22 cellular contexts compared by ENCODE assay signal in the genomic region with DNA sequence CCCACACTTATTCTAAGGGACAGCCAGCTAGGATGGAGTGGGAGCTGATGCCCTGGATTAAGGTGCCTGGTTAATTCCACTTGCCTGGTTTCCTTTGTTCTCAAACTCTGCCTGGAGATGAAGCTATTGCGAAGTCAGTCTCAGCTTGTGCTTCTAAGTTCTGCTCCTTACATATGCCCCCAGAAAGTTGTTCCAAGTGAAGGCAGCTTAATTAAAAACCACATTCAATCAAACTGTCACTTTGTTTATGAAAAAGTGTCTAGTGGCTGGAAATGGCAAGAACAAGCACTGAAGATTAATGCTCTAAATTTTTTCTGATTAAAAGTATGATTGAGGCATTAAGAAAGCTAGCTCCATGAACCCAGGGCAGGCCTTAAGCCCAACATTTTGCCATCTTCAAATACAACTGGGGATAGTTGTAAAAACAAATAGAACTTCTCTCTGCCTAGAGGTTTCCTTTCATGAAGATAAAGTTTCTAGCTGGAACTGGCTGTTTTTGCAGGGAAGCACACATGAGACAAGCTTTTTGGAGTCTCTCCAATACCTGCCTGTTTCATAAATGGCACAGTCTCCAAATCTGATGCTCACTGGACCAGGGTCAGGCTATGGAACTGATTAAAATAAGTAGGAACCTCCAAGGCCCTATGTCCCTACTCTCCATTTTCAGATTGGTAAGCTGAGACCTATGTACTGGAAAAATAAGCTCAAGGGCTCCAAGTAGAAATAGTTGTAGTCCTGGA.
DNase-seq lines count a peak whose midpoint lies in the region; TF ChIP-seq lines count a peak whose summit lies in the region.
"Had no signal": no experiment of that assay in that cellular context is flagged by ENCODE, and none has a peak within 500 bp of the region (broad histone marks: within the 10 kb centered on the region; RNA-seq: fewer than 3 reads in every experiment).

No MANE protein-coding gene starts in this region.

- no peaks in the 10 kb centered on the region for H3F3A ChIP-seq in neural progenitor cell (ENCODE audit: low read depth)

- no peak overlapping the region for H3K4me3 ChIP-seq in mammary epithelial cell (replicated peaks in 1 of 3; ENCODE audit: insufficient read depth in 1 of 3, low read depth in 2 of 3, low read length in 3 of 3)
- H3K4me3 ChIP-seq in neural progenitor cell: no peak overlapping the region
- H3K4me3 ChIP-seq in uterus: no peak overlapping the region
- H3K4me3 ChIP-seq: colonic mucosa, thyroid gland had no signal

- peaks cover 8% of the 10 kb centered on the region for H3K4me1 Mint-ChIP-seq in MCF 10A (ENCODE audit: insufficient read depth, unreplicated experiment)
- peaks cover 32% of the 10 kb centered on the region for H3K4me1 Mint-ChIP-seq in neural progenitor cell

- H3K27ac ChIP-seq in mammary epithelial cell (ENCODE audit: insufficient read depth, low read depth, low read length) (no peak overlapping the region), neural progenitor cell (no peak overlapping the region), uterus (peak overlapping the region; percentile 57 to 66)
- H3K27ac ChIP-seq: colonic mucosa, thyroid gland had no signal

- WGBS in mammary epithelial cell (ENCODE audit: low coverage, missing lambda C conversion rate): 67% methylated on average over 1 of the region's 1 CpG

- no peak overlapping the region for H3K9ac ChIP-seq in mammary epithelial cell (ENCODE audit: insufficient read depth, low read length)
- no peak overlapping the region for H3K9ac ChIP-seq in neural progenitor cell

- DNase-seq in MCF 10A (ENCODE audit: unreplicated experiment) (peak; percentile 11), mammary epithelial cell (no peak), cerebellum (ENCODE audit: low spot score) (peak; percentile 45), neural progenitor cell (ENCODE audit: low spot score) (peak; percentile 67), uterus (no peak), amniotic stem cell (lab: John Stamatoyannopoulos, UW) (no peak), NCI-H2107 (lab: John Stamatoyannopoulos, UW) (no peak)
- DNase-seq in activated CD4-positive, alpha-beta T cell treated with anti-CD3 and anti-CD28 coated beads for 4 hours: no peak
- DNase-seq: activated CD4-positive, alpha-beta T cell treated with anti-CD3 and anti-CD28 coated beads, Interleukin-2, amount 50 U/mL, for 1 hour; activated CD8-positive, alpha-beta memory T cell treated with anti-CD3 and anti-CD28 coated beads, Interleukin-2, amount 50 U/mL, for 48 hours; activated effector memory CD4-positive, alpha-beta T cell treated with anti-CD3 and anti-CD28 coated beads, Interleukin-2, amount 50 U/mL, for 16 hours; colonic mucosa; foreskin fibroblast; NCI-H1092; NCI-H2081 treated with DMSO at 0.1 percent for 48 hours; NCI-H524 treated with DMSO at 0.1 percent for 48 hours; SHP77 treated with DMSO at 0.1 percent for 48 hours; stimulated activated CD4-positive, alpha-beta T cell treated with anti-CD3 and anti-CD28 coated beads, Interleukin-15, amount 100 ng/mL, for 24 hours; T-helper 1 cell; thyroid gland had no signal

- H2AFZ ChIP-seq in mammary epithelial cell (ENCODE audit: low read depth, low read length): no peak overlapping the region
- no peak overlapping the region for H2AFZ ChIP-seq in neural progenitor cell (replicated peaks)

- H3K9me3 Mint-ChIP-seq in MCF 10A (ENCODE audit: unreplicated experiment) (peaks cover 25% of the 10 kb centered on the region), neural progenitor cell (no peaks in the 10 kb centered on the region)
- H3K9me3 Mint-ChIP-seq: neural crest cell had no signal

- H3K9me3 ChIP-seq in mammary epithelial cell (replicated peaks; ENCODE audit: insufficient read depth, low read length) (no peaks in the 10 kb centered on the region), neural progenitor cell (ENCODE audit: low read depth) (no peaks in the 10 kb centered on the region), uterus (no peaks in the 10 kb centered on the region)
- H3K9me3 ChIP-seq: colonic mucosa, thyroid gland had no signal

- no peak for TF ChIP-seq POLR2A in uterus (IDR thresholded peaks at IDR 0.05)

- H3K27me3 ChIP-seq in mammary epithelial cell (ENCODE audit: insufficient read depth, low read length) (no peaks in the 10 kb centered on the region), neural progenitor cell (no peaks in the 10 kb centered on the region), uterus (no peaks in the 10 kb centered on the region)
- H3K27me3 ChIP-seq: colonic mucosa, thyroid gland had no signal

- no peaks in the 10 kb centered on the region for H3K36me3 Mint-ChIP-seq in MCF 10A (ENCODE audit: insufficient read depth, unreplicated experiment)
- H3K36me3 Mint-ChIP-seq in neural progenitor cell: no peaks in the 10 kb centered on the region
- H3K36me3 Mint-ChIP-seq: mesothelial cell of epicardium had no signal

- no peak overlapping the region for H3K27ac Mint-ChIP-seq in MCF 10A (ENCODE audit: low read depth, unreplicated experiment)
- no peak overlapping the region for H3K27ac Mint-ChIP-seq in neural progenitor cell
- H3K27ac Mint-ChIP-seq: mesothelial cell of epicardium had no signal

- peaks cover 23% of the 10 kb centered on the region for H3K4me1 ChIP-seq in mammary epithelial cell (ENCODE audit: insufficient read depth, low read length)
- peaks cover 15% of the 10 kb centered on the region for H3K4me1 ChIP-seq in neural progenitor cell
- peaks cover 5% of the 10 kb centered on the region in 2 donors for H3K4me1 ChIP-seq in uterus
- H3K4me1 ChIP-seq: colonic mucosa had no signal

- H3K4me2 ChIP-seq in mammary epithelial cell (ENCODE audit: insufficient read depth, low read depth, low read length) (no peak overlapping the region), neural progenitor cell (peak overlapping the region; percentile 57)

- dilution Hi-C loops in mammary epithelial cell (cut with HindIII; ENCODE audit: low sequenced_read_pairs): no loop called here

- H3K4me3 Mint-ChIP-seq in MCF 10A (ENCODE audit: unreplicated experiment) (no peak overlapping the region), neural progenitor cell (no peak overlapping the region)
- H3K4me3 Mint-ChIP-seq: mesothelial cell of epicardium, neural crest cell had no signal

- H3K27me3 Mint-ChIP-seq in MCF 10A (ENCODE audit: insufficient read depth, unreplicated experiment): no peaks in the 10 kb centered on the region
- peaks cover 3% of the 10 kb centered on the region for H3K27me3 Mint-ChIP-seq in neural progenitor cell (ENCODE audit: insufficient read depth, low read depth)

- POLR2A ChIA-PET in MCF 10A (lab: Yijun Ruan, JAX): interaction anchor here (0.5 to 1.2 kb wide), 4 partner anchors 28 to 944 kb away, joined by 3 to 5 read pairs (median 3); no protein-coding TSS in a partner anchor

- in situ Hi-C loops in mammary epithelial cell (cut with MboI; ENCODE audit: low sequenced_read_pairs in 2 of 2): no loop called here

- H3K36me3 ChIP-seq in mammary epithelial cell (ENCODE audit: insufficient read depth, low read length) (no peaks in the 10 kb centered on the region), neural progenitor cell (no peaks in the 10 kb centered on the region), uterus (no peaks in the 10 kb centered on the region)
- H3K36me3 ChIP-seq: colonic mucosa, thyroid gland had no signal

- no TSS peak for BruUV-seq in MCF 10A (replicated peaks; lab: Mats Ljungman, UMichigan)
- no TSS peak for BruUV-seq in mammary epithelial cell (replicated peaks; lab: Mats Ljungman, UMichigan)

- CTCF ChIA-PET in MCF 10A (lab: Yijun Ruan, JAX): interaction anchor here (0.7 to 0.9 kb wide), 3 partner anchors 233 to 1541 kb away, joined by 3 read pairs; no protein-coding TSS in a partner anchor
- CTCF ChIA-PET in mammary epithelial cell (lab: Charles Lee; ENCODE audit: low non-redundant PET): no interaction called here

- H3K79me2 ChIP-seq in mammary epithelial cell (ENCODE audit: insufficient read depth, low read length) (no peaks in the 10 kb centered on the region), neural progenitor cell (ENCODE audit: low read depth) (no peaks in the 10 kb centered on the region)

- intact Hi-C loops in MCF 10A (cut with micrococcal nuclease): no loop called here
- intact Hi-C loops in mammary epithelial cell (cut with micrococcal nuclease): loop anchor here (5.0 kb wide), 1 partner anchor 41 kb away; no protein-coding TSS in a partner anchor
- intact Hi-C loops in uterus (cut with DNase I; ENCODE audit: low total_unique reads): no loop called here

- H4K20me1 ChIP-seq in mammary epithelial cell (ENCODE audit: insufficient read depth, low read length): no peaks in the 10 kb centered on the region
- H4K20me1 ChIP-seq in neural progenitor cell (ENCODE audit: low read depth): no peaks in the 10 kb centered on the region

- TF ChIP-seq CTCF in MCF 10A (IDR thresholded peaks at IDR 0.05; ENCODE audit: unreplicated experiment): no peak
- TF ChIP-seq CTCF in mammary epithelial cell (conservative IDR thresholded peaks at IDR 0.05 in 1 of 2, IDR thresholded peaks at IDR 0.05 in 1 of 2; ENCODE audit: extremely low read depth in 1 of 2, insufficient read depth in 1 of 2, low read depth in 1 of 2, low read length in 2 of 2): no peak
- TF ChIP-seq CTCF in neural progenitor cell (IDR thresholded peaks at IDR 0.05): no peak
- TF ChIP-seq CTCF in uterus (IDR thresholded peaks at IDR 0.05): no peak

Comparison
In these comparisons a context has a peak if more than half of its experiments do, and no peak if none do; other contexts are left out.
1. DNase-seq: peak in MCF 10A (single experiment), cerebellum (single experiment) and neural progenitor cell (single experiment); none in mammary epithelial cell (single experiment), uterus (0 of 2), amniotic stem cell (single experiment), activated CD4-positive, alpha-beta T cell treated with anti-CD3 and anti-CD28 coated beads for 4 hours (0 of 2) and NCI-H2107 (single experiment).
2. H3K27ac ChIP-seq: peak in uterus (2 of 2); none in mammary epithelial cell (single experiment) and neural progenitor cell (single experiment).